In genomic region chr3:54434761-54435160, GRCh38 we compare ENCODE assay signal across 28 cellular contexts.
"Had no signal": no experiment of that assay in that cellular context is flagged by ENCODE, and none has a peak within 500 bp of the region (broad histone marks: within the 10 kb centered on the region; RNA-seq: fewer than 3 reads in every experiment).

No MANE protein-coding gene starts in this region.

- H3K9me3 ChIP-seq: breast epithelium, Peyer's patch, SJCRH30, SK-N-SH had no signal

- H3K27ac Mint-ChIP-seq: activated CD8-positive, alpha-beta memory T cell treated with anti-CD3 and anti-CD28 coated beads, Interleukin-2, amount 10 ng/mL, durations not matched to agents 7 days and 5 days; activated naive CD4-positive, alpha-beta T cell treated with anti-CD3 and anti-CD28 coated beads, Interleukin-2, amount 50 U/mL, for 24 hours; activated T-cell treated with anti-CD3 and anti-CD28 coated beads, Interleukin-2, amount 50 U/mL, for 24 hours; activated T-helper 1 cell treated with anti-CD3 and anti-CD28 coated beads, Interleukin-12 subunit alpha, Interleukin-12 subunit beta, Interleukin-2, Interleukin-4 antibody, amounts not matched to agents 30 ng/mL and 10 ng/mL and 1 ng/mL, durations not matched to agents 14 hours and 24 hours and 36 hours; T-helper 2 cell treated with Interferon-gamma antibody and Interleukin-4, amounts not matched to agents 5 μg/mL and 100 μg/mL, for 36 hours; WTC11 had no signal

- H3K4me3 ChIP-seq: breast epithelium, Peyer's patch, SJCRH30 had no signal

- H3K9me3 Mint-ChIP-seq: activated T-cell treated with anti-CD3 and anti-CD28 coated beads, Interleukin-2, amount 50 U/mL, for 24 hours had no signal

- ATAC-seq: activated CD8-positive, alpha-beta memory T cell treated with anti-CD3 and anti-CD28 coated beads, Interleukin-2, amount 10 ng/mL, durations not matched to agents 7 days and 5 days had no signal

- H3K9ac ChIP-seq: SK-N-SH had no signal

- H3K27ac ChIP-seq: breast epithelium, Peyer's patch, RWPE1, SJCRH30 had no signal

- H3K36me3 ChIP-seq: breast epithelium, Peyer's patch, SJCRH30 had no signal

- DNase-seq: activated CD4-positive, alpha-beta T cell treated with anti-CD3 and anti-CD28 coated beads for 48 hours; activated CD4-positive, alpha-beta T cell treated with anti-CD3 and anti-CD28 coated beads, Interleukin-2, amount 50 U/mL, for 48 hours; activated CD4-positive, CD25-positive, alpha-beta regulatory T cell treated with anti-CD3 and anti-CD28 coated beads, Interleukin-2, amount 50 U/mL, for 72 hours; activated CD8-positive, alpha-beta memory T cell treated with anti-CD3 and anti-CD28 coated beads, Interleukin-2, amount 10 ng/mL, durations not matched to agents 7 days and 5 days; activated effector memory CD4-positive, alpha-beta T cell treated with Interleukin-2 at 50 U/mL for 16 hours; activated naive CD4-positive, alpha-beta T cell; activated T-cell treated with anti-CD3 and anti-CD28 coated beads, Interleukin-2, amount 50 U/mL, for 24 hours; aorta; central memory CD4-positive, alpha-beta T cell; Karpas-422; NCI-H1092; NCI-H1417; NCI-H1694 treated with DMSO at 0.1 percent for 48 hours; NCI-H2029 treated with DMSO at 0.1 percent for 48 hours; NCI-H345; NCI-H510A; NCI-H748 treated with DMSO at 0.1 percent for 48 hours; NK-92 treated with Interleukin-12 subunit alpha and Interleukin-12 subunit beta, amount 100 ng/mL, for 24 hours; Peyer's patch; Right ventricle myocardium superior; SJCRH30; SK-N-SH had no signal

- H3K4me3 Mint-ChIP-seq: activated CD8-positive, alpha-beta memory T cell treated with anti-CD3 and anti-CD28 coated beads, Interleukin-2, amount 10 ng/mL, durations not matched to agents 7 days and 5 days; activated naive CD4-positive, alpha-beta T cell treated with anti-CD3 and anti-CD28 coated beads, Interleukin-2, amount 50 U/mL, for 24 hours; activated T-cell treated with anti-CD3 and anti-CD28 coated beads, Interleukin-2, amount 50 U/mL, for 24 hours; activated T-helper 1 cell treated with anti-CD3 and anti-CD28 coated beads, Interleukin-12 subunit alpha, Interleukin-12 subunit beta, Interleukin-2, Interleukin-4 antibody, amounts not matched to agents 30 ng/mL and 10 ng/mL and 1 ng/mL, durations not matched to agents 14 hours and 24 hours and 36 hours; T-helper 2 cell treated with Interferon-gamma antibody and Interleukin-4, amounts not matched to agents 5 μg/mL and 100 μg/mL, for 36 hours; WTC11 had no signal

- H3K36me3 Mint-ChIP-seq: activated CD8-positive, alpha-beta memory T cell treated with anti-CD3 and anti-CD28 coated beads, Interleukin-2, amount 10 ng/mL, durations not matched to agents 7 days and 5 days; activated naive CD4-positive, alpha-beta T cell treated with anti-CD3 and anti-CD28 coated beads, Interleukin-2, amount 50 U/mL, for 24 hours; WTC11 had no signal

- H3K4me1 Mint-ChIP-seq: activated CD8-positive, alpha-beta memory T cell treated with anti-CD3 and anti-CD28 coated beads, Interleukin-2, amount 10 ng/mL, durations not matched to agents 7 days and 5 days; activated naive CD4-positive, alpha-beta T cell treated with anti-CD3 and anti-CD28 coated beads, Interleukin-2, amount 50 U/mL, for 24 hours had no signal

- H3K4me2 ChIP-seq: SK-N-SH had no signal

- H3K4me1 ChIP-seq: breast epithelium, Peyer's patch, SJCRH30 had no signal

- H3K27me3 Mint-ChIP-seq: activated CD8-positive, alpha-beta memory T cell treated with anti-CD3 and anti-CD28 coated beads, Interleukin-2, amount 10 ng/mL, durations not matched to agents 7 days and 5 days; activated T-cell treated with anti-CD3 and anti-CD28 coated beads, Interleukin-2, amount 50 U/mL, for 24 hours had no signal

- H3K27me3 ChIP-seq: breast epithelium, Peyer's patch had no signal
